12 cellular contexts compared by ENCODE assay signal in genomic region chr4:99486648-99487047, GRCh38. TPM values are rescaled to one million over a fixed set of nuclear protein-coding genes. Genes with fewer than 3 reads are reported as not detected.
"Had no signal": no experiment of that assay in that cellular context is flagged by ENCODE, and none has a peak within 500 bp of the region (broad histone marks: within the 10 kb centered on the region; RNA-seq: fewer than 3 reads in every experiment).

No MANE protein-coding gene starts in this region.

RNA-seq across cellular contexts. Expression of gene C4orf17, which starts 24.2 kb away (rescaled TPM):
- total RNA-seq: OCI-LY7, PC-3, PC-9, Peyer's patch, Right ventricle myocardium inferior, Right ventricle myocardium superior, RPMI7951, SJCRH30, SJSA1, SK-MEL-5, T-cell had no signal
- polyA plus RNA-seq: SK-N-SH had no signal

RNA-seq across cellular contexts. Expression of gene ADH7, which starts 51.5 kb away (rescaled TPM):
- total RNA-seq: OCI-LY7, PC-3, PC-9, Peyer's patch, Right ventricle myocardium inferior, Right ventricle myocardium superior, RPMI7951, SJCRH30, SJSA1, SK-MEL-5, T-cell had no signal
- polyA plus RNA-seq: SK-N-SH had no signal
